ENCODE assay signal across 22 cellular contexts in genomic region chr2:219049282-219049681, GRCh38. TPM values are rescaled to one million over a fixed set of nuclear protein-coding genes. Genes with fewer than 3 reads are reported as not detected.
DNase-seq lines count a peak whose midpoint lies in the region; ATAC-seq, FAIRE-seq and TF ChIP-seq lines count a peak whose summit lies in the region.
"Had no signal": no experiment of that assay in that cellular context is flagged by ENCODE, and none has a peak within 500 bp of the region (broad histone marks: within the 10 kb centered on the region; RNA-seq: fewer than 3 reads in every experiment).

No MANE protein-coding gene starts in this region.

- H3K27me3 ChIP-seq in HCT116 (ENCODE audit: insufficient read depth, low read length), result peaks cover 14% of the 10 kb centered on the region
- no peaks in the 10 kb centered on the region for H3K27me3 ChIP-seq in body of pancreas
- peaks cover 0 to 4% (median 0%) of the 10 kb centered on the region in 4 donors for H3K27me3 ChIP-seq in pancreas
- H3K27me3 ChIP-seq: SJCRH30 had no signal

- intact Hi-C loops in HCT116 (cut with micrococcal nuclease) (loop anchor here (5.0 kb wide), 1 partner anchor 258 kb away; the partner anchor contains the start of gene PTPRN), body of pancreas (cut with DNase I) (no loop called here), pancreas (cut with DNase I) (no loop called here)

- H3K4me3 ChIP-seq in HCT116 (replicated peaks in 1 of 2; ENCODE audit: low read depth in 1 of 2, low read length in 2 of 2), result no peak overlapping the region
- H3K4me3 ChIP-seq in body of pancreas, result no peak overlapping the region
- no peak overlapping the region for H3K4me3 ChIP-seq in pancreas
- H3K4me3 ChIP-seq: K562, SJCRH30 had no signal

- H2AFZ ChIP-seq in HCT116 (ENCODE audit: low read depth, low read length, poor library complexity, severe bottlenecking), result no peak overlapping the region

- TF ChIP-seq POLR2A in HCT116 (IDR thresholded peaks at IDR 0.05; ENCODE audit: borderline replicate concordance, extremely low read depth, insufficient read depth, insufficient read length) (no peak), body of pancreas (IDR thresholded peaks at IDR 0.05) (no peak)

- no peak overlapping the region for H3K4me2 ChIP-seq in HCT116 (ENCODE audit: low read length)

- H3K4me1 ChIP-seq in HCT116 (ENCODE audit: control insufficient read depth in 1 of 2, insufficient read depth in 2 of 2, low read length in 2 of 2), result peaks cover 0 to 6% of the 10 kb centered on the region in 2 experiments; a peak in 2 of 4 replicates
- peaks cover 10% of the 10 kb centered on the region for H3K4me1 ChIP-seq in body of pancreas
- H3K4me1 ChIP-seq in pancreas, result no peaks in the 10 kb centered on the region
- H3K4me1 ChIP-seq: SJCRH30 had no signal

- TF ChIP-seq CTCF in HCT116 (IDR thresholded peaks at IDR 0.05 in 2 of 3, conservative IDR thresholded peaks at IDR 0.05 in 1 of 3; ENCODE audit: borderline replicate concordance in 1 of 3, insufficient read depth in 1 of 3, low read depth in 2 of 3, low read length in 2 of 3) (no peak), body of pancreas (IDR thresholded peaks at IDR 0.05) (no peak), pancreas (IDR thresholded peaks at IDR 0.05) (no peak)

- H3K27ac ChIP-seq in HCT116 (ENCODE audit: low read depth, low read length) (no peak overlapping the region), body of pancreas (no peak overlapping the region), pancreas (no peak overlapping the region)
- H3K27ac ChIP-seq: C4-2B, HL-60, RWPE1, SJCRH30 had no signal

- DNase-seq in A172 (ENCODE audit: low spot score) (peak; percentile 36), HCT116 (ENCODE audit: low read depth, low spot score) (no peak), body of pancreas (peak in 2 of 4 donors; percentile 38 to 47), pancreas (peak in 1 of 6 donors; percentile 51), NCI-H1694 (lab: John Stamatoyannopoulos, UW) (no peak)
- DNase-seq in activated CD4-positive, alpha-beta T cell treated with anti-CD3 and anti-CD28 coated beads for 48 hours, result no peak
- DNase-seq: COR-L47; DMS153; EL; H7; NCI-H1417 treated with DMSO at 0.1 percent for 48 hours; NCI-H2029 treated with DMSO at 0.1 percent for 48 hours; NCI-H2171 treated with DMSO at 0.1 percent for 48 hours; NCI-H446 treated with DMSO at 0.1 percent for 48 hours; NK-92 treated with Interleukin-12 subunit alpha and Interleukin-12 subunit beta, amount 100 ng/mL, for 24 hours; SJCRH30 had no signal

- ATAC-seq in HCT116 (peak; percentile 50), body of pancreas (peak; percentile 71), pancreas (peak; percentile 46 to 83 (median 66)), HG02884 (IDR thresholded peaks at IDR 0.05; ENCODE audit: unreplicated experiment) (no peak)
- ATAC-seq: K562 had no signal

- H3K9me3 ChIP-seq in HCT116 (ENCODE audit: control insufficient read depth in 1 of 2, insufficient read depth in 1 of 2, low read depth in 1 of 2, low read length in 2 of 2) (no peaks in the 10 kb centered on the region), body of pancreas (no peaks in the 10 kb centered on the region), pancreas (no peaks in the 10 kb centered on the region)
- H3K9me3 ChIP-seq: SJCRH30 had no signal

- H3K9me2 ChIP-seq in HCT116 (ENCODE audit: insufficient read depth), result no peaks in the 10 kb centered on the region

- no peaks in the 10 kb centered on the region for H3K36me3 ChIP-seq in HCT116 (ENCODE audit: control insufficient read depth in 1 of 2, insufficient read depth in 2 of 2, low read length in 2 of 2)
- H3K36me3 ChIP-seq in body of pancreas (replicated peaks in 1 of 2; ENCODE audit: insufficient read depth in 1 of 2, low read depth in 2 of 2), result no peaks in the 10 kb centered on the region
- H3K36me3 ChIP-seq in pancreas, result no peaks in the 10 kb centered on the region
- H3K36me3 ChIP-seq: SJCRH30 had no signal

- CTCF ChIA-PET in HCT116 (lab: Charles Lee), result interaction anchor here (1.2 kb wide), 1 partner anchor 20 kb away, joined by 4 read pairs; no protein-coding TSS in a partner anchor

- H4K20me1 ChIP-seq in HCT116 (ENCODE audit: insufficient read depth), result no peaks in the 10 kb centered on the region

- no peak for TF ChIP-seq RAD21 in HCT116 (IDR thresholded peaks at IDR 0.05; ENCODE audit: low read depth)

- RAD21 ChIA-PET in HCT116 (lab: Charles Lee; ENCODE audit: low non-redundant PET in 1 of 2, low total read pairs in 2 of 2, uncharacterized antibody in 2 of 2, unreplicated experiment in 2 of 2), result no interaction called here

- H3K79me2 ChIP-seq in HCT116 (ENCODE audit: insufficient read depth, low read length), result no peaks in the 10 kb centered on the region

- POLR2A ChIA-PET in HCT116 (lab: Charles Lee), result no interaction called here

- WGBS in body of pancreas, 2 donors, result 38 to 42% methylated on average over 6 of the region's 6 CpGs
- WGBS in pancreas, 2 donors, result 48 to 53% methylated on average over 6 of the region's 6 CpGs

- no peak for FAIRE-seq in pancreas (lab: Jason Lieb, UNC)
- FAIRE-seq: K562 had no signal

- H3K9ac ChIP-seq in HCT116 (ENCODE audit: low read length), result no peak overlapping the region

- BruUV-seq in HCT116 (replicated peaks; lab: Mats Ljungman, UMichigan), result no TSS peak

TF ChIP-seq in HCT116, 20 proteins besides CTCF, POLR2A, EP300 and RAD21:
- no peak for TF ChIP-seq EZH2phosphoT487 (IDR thresholded peaks at IDR 0.05; ENCODE audit: borderline replicate concordance)
- no peak for TF ChIP-seq ATF3 (IDR thresholded peaks at IDR 0.05)
- no peak for TF ChIP-seq ZBTB33 (IDR thresholded peaks at IDR 0.05; ENCODE audit: extremely low read depth, insufficient replicate concordance, low read length)
- no peak for TF ChIP-seq CBX3 (IDR thresholded peaks at IDR 0.05; ENCODE audit: low read depth)
- TF ChIP-seq, protein P1, sequence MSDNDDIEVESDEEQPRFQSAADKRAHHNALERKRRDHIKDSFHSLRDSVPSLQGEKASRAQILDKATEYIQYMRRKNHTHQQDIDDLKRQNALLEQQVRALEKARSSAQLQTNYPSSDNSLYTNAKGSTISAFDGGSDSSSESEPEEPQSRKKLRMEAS (IDR thresholded peaks at IDR 0.05), result no peak
- no peak for TF ChIP-seq POLR2AphosphoS5 (IDR thresholded peaks at IDR 0.05; ENCODE audit: low read depth, low read length)
- no peak for TF ChIP-seq SP1 (IDR thresholded peaks at IDR 0.05; ENCODE audit: low read depth)
- no peak for TF ChIP-seq EZH2 (IDR thresholded peaks at IDR 0.05)
- no peak for TF ChIP-seq ZFX (IDR thresholded peaks at IDR 0.05)

RNA-seq across cellular contexts. Expression of gene CFAP65, which starts 8.0 kb away (rescaled TPM):
- 0.26 and 0.55 TPM in 2 replicates for total RNA-seq in A172 (2014; rRNA removed; shearing (Covaris generic))
- total RNA-seq in HCT116 (2021; ENCODE audit: unreplicated experiment) (0.52 TPM), body of pancreas (not detected), pancreas (under 1 TPM; 0.06 to 0.22 (median 0.12) TPM)
- polyA plus RNA-seq in HCT116 (2012), result 0.29 and 0.50 TPM in 2 replicates
- polyA plus RNA-seq in pancreas, result under 1 TPM; 0.19 to 0.38 TPM
- total RNA-seq: H7, K562, OCI-LY7, SJCRH30 had no signal
- polyA plus RNA-seq: K562 had no signal

RNA-seq across cellular contexts. Expression of gene IHH, which starts 11.4 kb away (rescaled TPM):
- total RNA-seq in A172 (2014; rRNA removed; shearing (Covaris generic)), result 0.03 TPM in 1 of 2 replicates, not detected in the other
- total RNA-seq in HCT116 (2021; ENCODE audit: unreplicated experiment), result 0.17 TPM
- 0.04 and 0.07 TPM in 2 replicates for polyA plus RNA-seq in HCT116 (2012)
- 1 to 10 TPM in 1 of 2 donors, not detected in 1; 1.0 TPM for total RNA-seq in body of pancreas
- total RNA-seq in pancreas, result under 1 TPM in 2 of 6 donors, not detected in 4; 0.09 to 0.19 TPM
- polyA plus RNA-seq in pancreas, result under 1 TPM in 1 of 2 donors, not detected in 1; 0.09 TPM
- total RNA-seq: OCI-LY7, SJCRH30 had no signal
- polyA plus RNA-seq: K562 had no signal

RNA-seq across cellular contexts. Expression of gene CRYBA2, which starts 56.1 kb away (rescaled TPM):
- total RNA-seq in A172 (2014; rRNA removed; shearing (Covaris generic)), result not detected in 2 replicates
- total RNA-seq in HCT116 (2021; ENCODE audit: unreplicated experiment) (not detected), body of pancreas (10 to 100 TPM; 23.1 to 26.4 TPM), pancreas (10 to 100 TPM in 2 of 6 donors, 1 to 10 TPM in 4; 3.7 to 29.6 (median 7.4) TPM)
- not detected in 2 replicates for polyA plus RNA-seq in HCT116 (2012)
- 100 to 1,000 TPM in 1 of 2 donors, 10 to 100 TPM in 1; 66.3 to 314 TPM for polyA plus RNA-seq in pancreas
- total RNA-seq: H7, OCI-LY7, SJCRH30 had no signal
